ENCODE assay signal across 9 cellular contexts in genomic region chr17:7295230-7296180, GRCh38. TPM values are rescaled to one million over a fixed set of nuclear protein-coding genes. Genes with fewer than 3 reads are reported as not detected.
DNase-seq lines count a peak whose midpoint lies in the region; ATAC-seq, FAIRE-seq and TF ChIP-seq lines count a peak whose summit lies in the region.
"Had no signal": no experiment of that assay in that cellular context is flagged by ENCODE, and none has a peak within 500 bp of the region (broad histone marks: within the 10 kb centered on the region; RNA-seq: fewer than 3 reads in every experiment).

No MANE protein-coding gene starts in this region.

- peaks cover 0 to 10% of the 10 kb centered on the region in 2 donors for H3K4me1 ChIP-seq in small intestine (ENCODE audit: control insufficient read depth in 2 of 2, insufficient read depth in 1 of 2, low read depth in 1 of 2, low read length in 1 of 2)

- ATAC-seq in HG02678 (IDR thresholded peaks at IDR 0.05; ENCODE audit: unreplicated experiment) (no peak), left lobe of liver (no peak)

- WGBS in small intestine, 3 donors = 52 to 57% (median 53%) methylated on average over 41 to 42 of the region's 42 CpGs

- peaks cover 8% of the 10 kb centered on the region for H3K9me3 Mint-ChIP-seq in glutamatergic neuron (ENCODE audit: unreplicated experiment)

- H3K9me3 ChIP-seq in small intestine (ENCODE audit: control insufficient read depth, low read depth) = no peaks in the 10 kb centered on the region

- H3K27ac ChIP-seq in RWPE1 = peak overlapping the region; percentile 81
- peak overlapping the region; percentile 24 to 87 for H3K27ac ChIP-seq in small intestine (ENCODE audit: low read depth in 1 of 2, low read length in 1 of 2)

- TF ChIP-seq CTCF in RWPE1 (conservative IDR thresholded peaks at IDR 0.05; ENCODE audit: low read depth) = no peak
- TF ChIP-seq CTCF in glutamatergic neuron (IDR thresholded peaks at IDR 0.05; ENCODE audit: partially characterized antibody, unreplicated experiment) = no peak

- peak overlapping the region; percentile 72 for H3K4me3 Mint-ChIP-seq in glutamatergic neuron (ENCODE audit: unreplicated experiment)

- H3K36me3 ChIP-seq in small intestine (ENCODE audit: control insufficient read depth in 2 of 2, insufficient read depth in 2 of 2, low read length in 2 of 2) = no peaks in the 10 kb centered on the region

- H3K27me3 ChIP-seq in small intestine (ENCODE audit: control insufficient read depth in 2 of 2, insufficient read depth in 2 of 2, low read length in 2 of 2) = peaks cover 0 to 7% of the 10 kb centered on the region in 2 donors

- peak overlapping the region; percentile 28 for H3K27ac Mint-ChIP-seq in glutamatergic neuron (ENCODE audit: unreplicated experiment)

- no peak overlapping the region for H3K4me3 ChIP-seq in small intestine (ENCODE audit: low read depth in 1 of 2, low read length in 2 of 2)

- H3K4me1 Mint-ChIP-seq in glutamatergic neuron (ENCODE audit: low read depth, unreplicated experiment) = no peaks in the 10 kb centered on the region

- peaks cover 27% of the 10 kb centered on the region for H3K27me3 Mint-ChIP-seq in glutamatergic neuron (ENCODE audit: unreplicated experiment)

- DNase-seq in NCI-H1417 (lab: John Stamatoyannopoulos, UW) = peak in 2 of 3 experiments; percentile 20 to 28
- no peak for DNase-seq in NCI-H1417 treated with DMSO at 0.1 percent for 48 hours (lab: John Stamatoyannopoulos, UW)
- no peak for DNase-seq in RWPE1 (ENCODE audit: low spot score)
- DNase-seq in glutamatergic neuron = no peak
- DNase-seq in small intestine = no peak
- DNase-seq in ecto neural progenitor cell (ENCODE audit: low spot score) = no peak
- DNase-seq in left lobe of liver (ENCODE audit: low spot score) = no peak

- H3K36me3 Mint-ChIP-seq in glutamatergic neuron (ENCODE audit: unreplicated experiment) = no peaks in the 10 kb centered on the region

- CTCF ChIA-PET in RWPE1 (lab: Yijun Ruan, JAX) = interaction anchor here (0.6 to 1.9 kb wide), 12 partner anchors 10 to 281 kb away, joined by 3 to 48 read pairs (median 5); partner anchors contain the start of genes GPS2 and SLC2A4

- POLR2A ChIA-PET in RWPE1 (lab: Yijun Ruan, JAX; ENCODE audit: low non-redundant PET) = interaction anchor here (0.6 to 0.9 kb wide), 2 partner anchors 14 to 97 kb away, joined by 3 to 5 read pairs; partner anchors contain the start of gene SLC2A4

- no peak for FAIRE-seq in small intestine (lab: Jason Lieb, UNC)

RNA-seq across cellular contexts. Expression of gene YBX2, which starts 1.1 kb away (rescaled TPM):
- 1.3 TPM for total RNA-seq in glutamatergic neuron (ENCODE audit: unreplicated experiment)
- polyA plus RNA-seq in small intestine = 10 to 100 TPM in 2 of 3 donors, 1 to 10 TPM in 1; 4.9 to 49.6 (median 17.3) TPM
- total RNA-seq in left lobe of liver = 0.81 TPM

RNA-seq across cellular contexts. Expression of gene EIF5A, which starts 11.9 kb away (rescaled TPM):
- total RNA-seq in glutamatergic neuron (ENCODE audit: unreplicated experiment) (347 TPM), left lobe of liver (242 TPM)
- polyA plus RNA-seq in small intestine = 100 to 1,000 TPM; 338 to 606 (median 342) TPM

RNA-seq across cellular contexts. Expression of gene SLC2A4, which starts 14.0 kb away (rescaled TPM):
- total RNA-seq in glutamatergic neuron (ENCODE audit: unreplicated experiment) (0.42 TPM), left lobe of liver (0.48 TPM)
- polyA plus RNA-seq in small intestine = 1 to 10 TPM in 2 of 3 donors, under 1 TPM in 1; 0.45 to 5.0 (median 1.9) TPM
- total RNA-seq: NCI-H460 had no signal

RNA-seq across cellular contexts. Expression of gene GPS2, which starts 19.7 kb away (rescaled TPM):
- 98.3 TPM for total RNA-seq in glutamatergic neuron (ENCODE audit: unreplicated experiment)
- polyA plus RNA-seq in small intestine = 100 to 1,000 TPM in 2 of 3 donors, 10 to 100 TPM in 1; 62.5 to 152 (median 110) TPM
- total RNA-seq in left lobe of liver = 21.2 TPM

RNA-seq across cellular contexts. Expression of gene CLDN7, which starts 33.2 kb away (rescaled TPM):
- total RNA-seq in glutamatergic neuron (ENCODE audit: unreplicated experiment) = 0.44 TPM
- 100 to 1,000 TPM; 309 to 561 (median 337) TPM for polyA plus RNA-seq in small intestine
- 20.5 TPM for total RNA-seq in left lobe of liver

Comparison
In these comparisons a context has a peak if more than half of its experiments do, and no peak if none do; other contexts are left out.
1. DNase-seq: peak in NCI-H1417 (2 of 3); none in NCI-H1417 treated with DMSO at 0.1 percent for 48 hours (single experiment), RWPE1 (single experiment), glutamatergic neuron (single experiment), small intestine (single experiment), ecto neural progenitor cell (single experiment) and left lobe of liver (single experiment).